Comparison of ENCODE assay signal across 16 cellular contexts in genomic region chr2:172252154-172252553, GRCh38.
DNase-seq lines count a peak whose midpoint lies in the region; ATAC-seq and TF ChIP-seq lines count a peak whose summit lies in the region.
"Had no signal": no experiment of that assay in that cellular context is flagged by ENCODE, and none has a peak within 500 bp of the region (broad histone marks: within the 10 kb centered on the region; RNA-seq: fewer than 3 reads in every experiment).

No MANE protein-coding gene starts in this region.

- peak overlapping the region; percentile 71 for H2BK5ac ChIP-seq in trophoblast cell (ENCODE audit: low read depth, low read length, poor library complexity)

- peak overlapping the region; percentile 82 for H4K8ac ChIP-seq in trophoblast cell (ENCODE audit: low read depth, low read length)

- H3K4ac ChIP-seq in trophoblast cell (ENCODE audit: low read depth, low read length) = peak overlapping the region; percentile 76

- H3K9me3 ChIP-seq in SJSA1 (replicated peaks) (no peaks in the 10 kb centered on the region), heart right ventricle (no peaks in the 10 kb centered on the region), trophoblast cell (ENCODE audit: insufficient read depth, low read depth, low read length) (no peaks in the 10 kb centered on the region)
- H3K9me3 ChIP-seq: ascending aorta had no signal

- H3K36me3 ChIP-seq in SJSA1 (no peaks in the 10 kb centered on the region), heart right ventricle (no peaks in the 10 kb centered on the region), trophoblast cell (ENCODE audit: control insufficient read depth in 1 of 2, insufficient read depth in 2 of 2, low read length in 2 of 2) (no peaks in the 10 kb centered on the region)
- H3K36me3 ChIP-seq: ascending aorta had no signal

- DNase-seq in H4 (ENCODE audit: low spot score) = peak; percentile 97
- no peak for DNase-seq in SJSA1 (ENCODE audit: low read depth in 1 of 2, low spot score in 2 of 2)
- peak; percentile 65 to 68 for DNase-seq in heart right ventricle
- DNase-seq in trophoblast cell = no peak
- DNase-seq in SHP77 treated with DMSO at 0.1 percent for 48 hours (lab: John Stamatoyannopoulos, UW) = no peak
- no peak for DNase-seq in NCI-H187 treated with DMSO at 0.1 percent for 48 hours (lab: John Stamatoyannopoulos, UW)
- no peak for DNase-seq in cerebellum (ENCODE audit: low spot score)
- no peak for DNase-seq in substantia nigra (lab: John Stamatoyannopoulos, UW)
- DNase-seq: activated CD4-positive, alpha-beta T cell treated with anti-CD3 and anti-CD28 coated beads for 36 hours; activated T-cell treated with anti-CD3 and anti-CD28 coated beads, Interleukin-2, amount 50 U/mL, for 72 hours; AML-193; NCI-H1694; NCI-H748 treated with DMSO at 0.1 percent for 48 hours; stimulated activated CD4-positive, alpha-beta T cell treated with anti-CD3 and anti-CD28 coated beads, Interleukin-15, amount 100 ng/mL, for 24 hours had no signal

- peak overlapping the region; percentile 2 for H3K9ac ChIP-seq in trophoblast cell (ENCODE audit: low read length)

- peak overlapping the region; percentile 99 for H4K91ac ChIP-seq in trophoblast cell (ENCODE audit: low read depth, low read length)

- H3K14ac ChIP-seq in trophoblast cell (ENCODE audit: low read length) = peak overlapping the region; percentile 93

- H2BK120ac ChIP-seq in trophoblast cell (ENCODE audit: insufficient read depth, low read length, poor library complexity) = peak overlapping the region; percentile 94

- H2BK12ac ChIP-seq in trophoblast cell (ENCODE audit: low read length) = peak overlapping the region; percentile 100

- H3K4me2 ChIP-seq in trophoblast cell (ENCODE audit: low read length) = no peak overlapping the region

- ATAC-seq in heart right ventricle = peak; percentile 70 to 96 (median 92)

- H3K4me1 ChIP-seq in SJSA1 (replicated peaks) (peaks cover 69% of the 10 kb centered on the region), heart right ventricle (peaks cover 0 to 44% (median 21%) of the 10 kb centered on the region in 9 donors), trophoblast cell (ENCODE audit: control insufficient read depth in 1 of 2, insufficient read depth in 2 of 2, low read length in 2 of 2) (peaks cover 30 to 42% of the 10 kb centered on the region in 2 experiments)
- H3K4me1 ChIP-seq: ascending aorta had no signal

- H3K23ac ChIP-seq in trophoblast cell (ENCODE audit: low read length) = no peak overlapping the region

- intact Hi-C loops in heart right ventricle (cut with DNase I) = loop anchor here in 1 of 10 donors (5.0 kb wide), 1 partner anchor 105 kb away; no protein-coding TSS in a partner anchor

- no peak overlapping the region for H3K4me3 ChIP-seq in SJSA1
- peak overlapping the region in 3 of 10 donors; percentile 17 to 21 (median 19) for H3K4me3 ChIP-seq in heart right ventricle
- no peak overlapping the region for H3K4me3 ChIP-seq in trophoblast cell (ENCODE audit: low read depth, low read length)
- H3K4me3 ChIP-seq: ascending aorta, SK-N-MC had no signal

- H4K12ac ChIP-seq in trophoblast cell (ENCODE audit: low read depth, low read length) = peak overlapping the region; percentile 64

- H3K79me1 ChIP-seq in trophoblast cell (ENCODE audit: low read length) = peaks cover 49% of the 10 kb centered on the region

- 61 to 71% methylated on average over 12 of the region's 12 CpGs for WGBS in heart right ventricle, 2 donors
- WGBS in trophoblast cell (ENCODE audit: extremely low coverage, insufficient coverage, insufficient read length) = no CpG with 5 or more reads among the region's 12 CpGs

- H2AFZ ChIP-seq in trophoblast cell (ENCODE audit: insufficient read depth, low read length, poor library complexity) = peak overlapping the region; percentile 20

- H3K18ac ChIP-seq in trophoblast cell (ENCODE audit: low read length) = peak overlapping the region; percentile 92

- peaks cover 8% of the 10 kb centered on the region for H3K79me2 ChIP-seq in trophoblast cell (ENCODE audit: control insufficient read depth, insufficient read depth, low read length, poor library complexity)

- H3K27ac ChIP-seq in SJSA1 = peak overlapping the region; percentile 89
- H3K27ac ChIP-seq in heart right ventricle = peak overlapping the region; percentile 60 to 82 (median 76)
- H3K27ac ChIP-seq in trophoblast cell (ENCODE audit: low read depth, low read length) = peak overlapping the region; percentile 28
- H3K27ac ChIP-seq in substantia nigra (ENCODE audit: low read depth, low read length, poor library complexity, severe bottlenecking) = no peak overlapping the region
- H3K27ac ChIP-seq: ascending aorta, SK-N-MC had no signal

- peak overlapping the region; percentile 91 for H2AK5ac ChIP-seq in trophoblast cell (ENCODE audit: low read length)

- H3K27me3 ChIP-seq in SJSA1 (replicated peaks) (no peaks in the 10 kb centered on the region), heart right ventricle (no peaks in the 10 kb centered on the region), trophoblast cell (ENCODE audit: insufficient read depth, low read length) (no peaks in the 10 kb centered on the region)
- H3K27me3 ChIP-seq: ascending aorta had no signal

- no peak for TF ChIP-seq CTCF in heart right ventricle (IDR thresholded peaks at IDR 0.05)

Comparison
In these comparisons a context has a peak if more than half of its experiments do, and no peak if none do; other contexts are left out.
1. DNase-seq: peak in H4 (single experiment) and heart right ventricle (2 of 2); none in SJSA1 (0 of 2), trophoblast cell (0 of 2), SHP77 treated with DMSO at 0.1 percent for 48 hours (single experiment), NCI-H187 treated with DMSO at 0.1 percent for 48 hours (single experiment), cerebellum (single experiment) and substantia nigra (0 of 49).